In genomic region chr4:130172156-130172555, GRCh38 we compare ENCODE assay signal across 18 cellular contexts.
DNase-seq lines count a peak whose midpoint lies in the region; ATAC-seq and TF ChIP-seq lines count a peak whose summit lies in the region.
"Had no signal": no experiment of that assay in that cellular context is flagged by ENCODE, and none has a peak within 500 bp of the region (broad histone marks: within the 10 kb centered on the region; RNA-seq: fewer than 3 reads in every experiment).

No MANE protein-coding gene starts in this region.

- H3K9me2 ChIP-seq in Karpas-422 (replicated peaks; ENCODE audit: insufficient read depth, low read length) = no peaks in the 10 kb centered on the region

- no peaks in the 10 kb centered on the region for H3K4me1 ChIP-seq in foreskin keratinocyte
- no peaks in the 10 kb centered on the region for H3K4me1 ChIP-seq in Karpas-422 (ENCODE audit: low read length)
- H3K4me1 ChIP-seq: BE2C had no signal

- H3K4me3 Mint-ChIP-seq in HFFc6 = no peak overlapping the region
- H3K4me3 Mint-ChIP-seq: CD4-positive, CD25-positive, alpha-beta regulatory T cell had no signal

- ATAC-seq in foreskin keratinocyte = no peak
- ATAC-seq: K562, PC-3 had no signal

- no peak overlapping the region for H3K9ac ChIP-seq in Karpas-422 (ENCODE audit: low read length)

- no peaks in the 10 kb centered on the region; the same call in 1 of the 2 replicates for H3K9me3 Mint-ChIP-seq in HFFc6

- H3K79me2 ChIP-seq in Karpas-422 (ENCODE audit: low read length) = no peaks in the 10 kb centered on the region

- H3K27me3 ChIP-seq in foreskin keratinocyte (no peaks in the 10 kb centered on the region), Karpas-422 (ENCODE audit: low read length) (no peaks in the 10 kb centered on the region)
- H3K27me3 ChIP-seq: BE2C had no signal

- H3K36me3 ChIP-seq in Karpas-422 (ENCODE audit: insufficient read depth, low read length) = no peaks in the 10 kb centered on the region
- H3K36me3 ChIP-seq: BE2C had no signal

- DNase-seq in HFFc6 (peak; percentile 2), astrocyte of the cerebellum (ENCODE audit: low read depth) (peak; percentile 22), foreskin keratinocyte (peak; percentile 6 to 32), AG08396 (ENCODE audit: low spot score) (no peak), Karpas-422 (no peak), SK-N-DZ (ENCODE audit: low spot score) (no peak)
- no peak for DNase-seq in activated CD4-positive, CD25-positive, alpha-beta regulatory T cell (lab: John Stamatoyannopoulos, UW)
- DNase-seq: BE2C; CD4-positive, CD25-positive, alpha-beta regulatory T cell; COR-L47; NCI-H187; NCI-H2107; NCI-H2227 treated with DMSO at 0.1 percent for 48 hours; NCI-H510A treated with DMSO at 0.1 percent for 48 hours; NCI-H82; PC-3 had no signal

- no peak for TF ChIP-seq CTCF in HFFc6 (IDR thresholded peaks at IDR 0.05)
- no peak for TF ChIP-seq CTCF in astrocyte of the cerebellum (IDR thresholded peaks at IDR 0.05; ENCODE audit: low read depth, low read length, missing control alignments)
- no peak for TF ChIP-seq CTCF in foreskin keratinocyte (conservative IDR thresholded peaks at IDR 0.05)

- H3K4me2 ChIP-seq in Karpas-422 (ENCODE audit: low read depth, low read length, poor library complexity, severe bottlenecking) = no peak overlapping the region

- H2AFZ ChIP-seq in Karpas-422 (ENCODE audit: low read length) = no peak overlapping the region

- in situ Hi-C loops in astrocyte of the cerebellum (cut with HindIII; ENCODE audit: low sequenced_read_pairs) = no loop called here

- no peaks in the 10 kb centered on the region for H3K36me3 Mint-ChIP-seq in HFFc6 (ENCODE audit: low read depth)
- H3K36me3 Mint-ChIP-seq: CD4-positive, CD25-positive, alpha-beta regulatory T cell had no signal

- H3K4me3 ChIP-seq in astrocyte of the cerebellum (ENCODE audit: low read depth, low read length) = no peak overlapping the region
- H3K4me3 ChIP-seq in Karpas-422 (ENCODE audit: low read length) = no peak overlapping the region
- H3K4me3 ChIP-seq: K562 had no signal

- no peak overlapping the region for H3K27ac Mint-ChIP-seq in HFFc6
- H3K27ac Mint-ChIP-seq: CD4-positive, CD25-positive, alpha-beta regulatory T cell had no signal

- no peaks in the 10 kb centered on the region for H4K20me1 ChIP-seq in Karpas-422 (ENCODE audit: insufficient read depth, low read depth, low read length)

- no peaks in the 10 kb centered on the region; the same call in 1 of the 2 replicates for H3K27me3 Mint-ChIP-seq in HFFc6 (ENCODE audit: insufficient read depth)
- H3K27me3 Mint-ChIP-seq: CD4-positive, CD25-positive, alpha-beta regulatory T cell had no signal

- H3K4me1 Mint-ChIP-seq in HFFc6 (ENCODE audit: low read depth) = peaks cover 8% of the 10 kb centered on the region; the same call in 1 of the 2 replicates
- H3K4me1 Mint-ChIP-seq: CD4-positive, CD25-positive, alpha-beta regulatory T cell had no signal

- no peaks in the 10 kb centered on the region for H3K9me3 ChIP-seq in Karpas-422 (ENCODE audit: low read length)
- H3K9me3 ChIP-seq: BE2C had no signal

- H3K27ac ChIP-seq in foreskin keratinocyte = no peak overlapping the region
- no peak overlapping the region for H3K27ac ChIP-seq in Karpas-422 (ENCODE audit: low read length)
- H3K27ac ChIP-seq: RWPE1 had no signal

Comparison
In these comparisons a context has a peak if more than half of its experiments do, and no peak if none do; other contexts are left out.
1. DNase-seq: peak in HFFc6 (single experiment), astrocyte of the cerebellum (single experiment) and foreskin keratinocyte (2 of 2); none in AG08396 (single experiment), Karpas-422 (single experiment), SK-N-DZ (single experiment) and activated CD4-positive, CD25-positive, alpha-beta regulatory T cell (0 of 4).